27 cellular contexts compared by ENCODE assay signal in the genomic region with DNA sequence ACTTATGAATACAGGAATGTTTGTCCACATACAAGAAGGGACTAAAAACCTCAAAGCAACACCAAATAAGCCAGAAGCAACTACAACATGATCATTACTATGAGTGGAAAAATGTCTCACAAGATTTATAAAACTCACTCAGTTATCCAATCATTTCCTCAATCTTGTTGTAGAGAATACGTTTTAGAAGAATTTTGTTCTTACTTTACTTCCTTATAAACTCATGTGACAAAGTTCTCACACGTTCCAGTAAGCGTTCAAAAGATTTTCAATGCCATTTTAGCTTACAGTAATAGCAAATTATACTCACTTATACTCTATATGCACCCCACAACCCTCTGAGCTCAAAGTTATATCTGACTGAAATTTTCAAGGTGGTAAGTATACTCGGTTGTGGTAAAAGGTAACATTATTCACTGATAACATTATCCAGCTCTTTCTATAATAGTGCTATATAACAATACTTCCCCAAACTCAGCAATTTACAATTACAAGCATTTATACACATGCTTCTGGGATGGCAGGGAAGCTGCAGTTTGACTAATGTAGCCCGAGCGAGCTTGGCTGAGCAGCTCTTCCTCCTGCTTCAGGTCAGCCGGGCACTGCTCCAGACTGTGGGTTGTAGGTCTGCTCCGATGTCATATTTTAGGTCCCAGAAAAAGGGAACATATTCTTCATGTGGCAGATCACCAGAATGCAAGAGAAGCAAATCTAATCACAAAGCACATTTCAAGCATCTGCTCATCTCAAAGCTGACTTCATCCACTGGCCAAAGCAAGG.
"Had no signal": no experiment of that assay in that cellular context is flagged by ENCODE, and none has a peak within 500 bp of the region (broad histone marks: within the 10 kb centered on the region; RNA-seq: fewer than 3 reads in every experiment).

No MANE protein-coding gene starts in this region.

- H3K36me3 ChIP-seq: esophagus squamous epithelium, pancreas, right atrium auricular region, tibial artery had no signal

- H3K4me3 Mint-ChIP-seq: activated naive CD4-positive, alpha-beta T cell treated with anti-CD3 and anti-CD28 coated beads, Interleukin-2, amount 10 ng/mL, durations not matched to agents 7 days and 5 days; activated naive CD8-positive, alpha-beta T cell treated with anti-CD3 and anti-CD28 coated beads, Interleukin-2, amount 10 ng/mL, durations not matched to agents 7 days and 5 days; activated T-helper 1 cell treated with anti-CD3 and anti-CD28 coated beads, Interleukin-12 subunit alpha, Interleukin-12 subunit beta, Interleukin-2, Interleukin-4 antibody, amounts not matched to agents 30 ng/mL and 10 ng/mL and 1 ng/mL, durations not matched to agents 14 hours and 24 hours and 36 hours; naive thymus-derived CD4-positive, alpha-beta T cell; neural crest cell; stimulated activated memory B cell treated with anti-CD40 and anti-IgM and Interleukin-4, amounts not matched to agents 10 μg/mL and 1 μg/mL and 100 μg/mL, for 72 hours; stimulated activated naive CD8-positive, alpha-beta T cell treated with anti-CD3 and anti-CD28 coated beads, Interleukin-15, amount 100 ng/mL, for 72 hours; WTC11 had no signal

- ATAC-seq: naive thymus-derived CD4-positive, alpha-beta T cell; pancreas; stimulated activated memory B cell treated with anti-CD40 and anti-IgM and Interleukin-4, amounts not matched to agents 10 μg/mL and 1 μg/mL and 100 μg/mL, for 72 hours; stimulated activated naive CD8-positive, alpha-beta T cell treated with anti-CD3 and anti-CD28 coated beads, Interleukin-15, amount 100 ng/mL, for 72 hours; WTC11 had no signal

- H3K4me3 ChIP-seq: esophagus squamous epithelium, pancreas, right atrium auricular region, smooth muscle cell, tibial artery had no signal

- H3K27me3 ChIP-seq: esophagus squamous epithelium, pancreas, right atrium auricular region, tibial artery had no signal

- DNase-seq: activated CD4-positive, alpha-beta T cell treated with anti-CD3 and anti-CD28 coated beads, Interleukin-2, amount 50 U/mL, for 4 hours; activated effector memory CD4-positive, alpha-beta T cell treated with anti-CD3 and anti-CD28 coated beads, Interleukin-2, amount 50 U/mL, for 16 hours; activated naive CD4-positive, alpha-beta T cell treated with anti-CD3 and anti-CD28 coated beads, Interleukin-2, amount 10 ng/mL, durations not matched to agents 7 days and 5 days; activated naive CD8-positive, alpha-beta T cell treated with anti-CD3 and anti-CD28 coated beads, Interleukin-2, amount 10 ng/mL, durations not matched to agents 7 days and 5 days; activated T-cell treated with anti-CD3 and anti-CD28 coated beads, Interleukin-2, amount 50 U/mL, for 1 hour; central memory CD4-positive, alpha-beta T cell; effector CD8-positive, alpha-beta T cell; esophagus squamous epithelium; foreskin melanocyte; islet precursor cell; mammary epithelial cell; naive thymus-derived CD4-positive, alpha-beta T cell; nucleus accumbens; pancreas; stimulated activated CD4-positive, alpha-beta T cell treated with anti-CD3 and anti-CD28 coated beads, Interleukin-1b, Interleukin-23, amount 100 ng/mL, for 48 hours; stimulated activated CD4-positive, alpha-beta T cell treated with anti-CD3 and anti-CD28 coated beads, Interleukin-4, amount 100 ng/mL, for 4 hours; stimulated activated CD8-positive, alpha-beta memory T cell treated with anti-CD3 and anti-CD28 coated beads, Interleukin-4, amount 100 ng/mL, for 48 hours; stimulated activated naive CD8-positive, alpha-beta T cell treated with anti-CD3 and anti-CD28 coated beads, Interleukin-15, amount 100 ng/mL, for 72 hours; T-helper 2 cell; tibial artery had no signal

- H3K27ac Mint-ChIP-seq: activated naive CD4-positive, alpha-beta T cell treated with anti-CD3 and anti-CD28 coated beads, Interleukin-2, amount 10 ng/mL, durations not matched to agents 7 days and 5 days; activated naive CD8-positive, alpha-beta T cell treated with anti-CD3 and anti-CD28 coated beads, Interleukin-2, amount 10 ng/mL, durations not matched to agents 7 days and 5 days; activated T-helper 1 cell treated with anti-CD3 and anti-CD28 coated beads, Interleukin-12 subunit alpha, Interleukin-12 subunit beta, Interleukin-2, Interleukin-4 antibody, amounts not matched to agents 30 ng/mL and 10 ng/mL and 1 ng/mL, durations not matched to agents 14 hours and 24 hours and 36 hours; naive thymus-derived CD4-positive, alpha-beta T cell; stimulated activated memory B cell treated with anti-CD40 and anti-IgM and Interleukin-4, amounts not matched to agents 10 μg/mL and 1 μg/mL and 100 μg/mL, for 72 hours; stimulated activated naive CD8-positive, alpha-beta T cell treated with anti-CD3 and anti-CD28 coated beads, Interleukin-15, amount 100 ng/mL, for 72 hours; WTC11 had no signal

- H3K4me1 Mint-ChIP-seq: activated naive CD4-positive, alpha-beta T cell treated with anti-CD3 and anti-CD28 coated beads, Interleukin-2, amount 10 ng/mL, durations not matched to agents 7 days and 5 days; activated naive CD8-positive, alpha-beta T cell treated with anti-CD3 and anti-CD28 coated beads, Interleukin-2, amount 10 ng/mL, durations not matched to agents 7 days and 5 days; naive thymus-derived CD4-positive, alpha-beta T cell; neural crest cell; stimulated activated naive CD8-positive, alpha-beta T cell treated with anti-CD3 and anti-CD28 coated beads, Interleukin-15, amount 100 ng/mL, for 72 hours had no signal

- H3K4me2 ChIP-seq: smooth muscle cell had no signal

- H3K27me3 Mint-ChIP-seq: activated naive CD4-positive, alpha-beta T cell treated with anti-CD3 and anti-CD28 coated beads, Interleukin-2, amount 10 ng/mL, durations not matched to agents 7 days and 5 days; activated naive CD8-positive, alpha-beta T cell treated with anti-CD3 and anti-CD28 coated beads, Interleukin-2, amount 10 ng/mL, durations not matched to agents 7 days and 5 days; stimulated activated memory B cell treated with anti-CD40 and anti-IgM and Interleukin-4, amounts not matched to agents 10 μg/mL and 1 μg/mL and 100 μg/mL, for 72 hours; stimulated activated naive CD8-positive, alpha-beta T cell treated with anti-CD3 and anti-CD28 coated beads, Interleukin-15, amount 100 ng/mL, for 72 hours had no signal

- H3K4me1 ChIP-seq: pancreas, right atrium auricular region, tibial artery had no signal

- H3K36me3 Mint-ChIP-seq: activated naive CD4-positive, alpha-beta T cell treated with anti-CD3 and anti-CD28 coated beads, Interleukin-2, amount 10 ng/mL, durations not matched to agents 7 days and 5 days; activated naive CD8-positive, alpha-beta T cell treated with anti-CD3 and anti-CD28 coated beads, Interleukin-2, amount 10 ng/mL, durations not matched to agents 7 days and 5 days; naive thymus-derived CD4-positive, alpha-beta T cell; stimulated activated memory B cell treated with anti-CD40 and anti-IgM and Interleukin-4, amounts not matched to agents 10 μg/mL and 1 μg/mL and 100 μg/mL, for 72 hours; WTC11 had no signal

- H3K27ac ChIP-seq: epithelial cell of prostate, esophagus squamous epithelium, pancreas, right atrium auricular region, tibial artery had no signal

- H3K9me3 Mint-ChIP-seq: activated naive CD4-positive, alpha-beta T cell treated with anti-CD3 and anti-CD28 coated beads, Interleukin-2, amount 10 ng/mL, durations not matched to agents 7 days and 5 days; activated naive CD8-positive, alpha-beta T cell treated with anti-CD3 and anti-CD28 coated beads, Interleukin-2, amount 10 ng/mL, durations not matched to agents 7 days and 5 days; activated T-helper 1 cell treated with anti-CD3 and anti-CD28 coated beads, Interleukin-12 subunit alpha, Interleukin-12 subunit beta, Interleukin-2, Interleukin-4 antibody, amounts not matched to agents 30 ng/mL and 10 ng/mL and 1 ng/mL, durations not matched to agents 14 hours and 24 hours and 36 hours; neural crest cell; stimulated activated memory B cell treated with anti-CD40 and anti-IgM and Interleukin-4, amounts not matched to agents 10 μg/mL and 1 μg/mL and 100 μg/mL, for 72 hours; stimulated activated naive CD8-positive, alpha-beta T cell treated with anti-CD3 and anti-CD28 coated beads, Interleukin-15, amount 100 ng/mL, for 72 hours had no signal

- H3K9me3 ChIP-seq: esophagus squamous epithelium, pancreas, right atrium auricular region, tibial artery had no signal
